In genomic region chr9:33029106-33029788, GRCh38 we compare ENCODE assay signal across 11 cellular contexts. TPM values are rescaled to one million over a fixed set of nuclear protein-coding genes. Genes with fewer than 3 reads are reported as not detected.
DNase-seq lines count a peak whose midpoint lies in the region; ATAC-seq and TF ChIP-seq lines count a peak whose summit lies in the region.
"Had no signal": no experiment of that assay in that cellular context is flagged by ENCODE, and none has a peak within 500 bp of the region (broad histone marks: within the 10 kb centered on the region; RNA-seq: fewer than 3 reads in every experiment).

No MANE protein-coding gene starts in this region.

- no peak for TF ChIP-seq CTCF in AG04450 (IDR thresholded peaks at IDR 0.05; ENCODE audit: low read depth, low read length)
- TF ChIP-seq CTCF in HEK293 (tag by site-specific recombination; IDR thresholded peaks at IDR 0.05) = no peak

- no peaks in the 10 kb centered on the region; the same call in 1 of the 2 replicates for H3K4me1 ChIP-seq in HEK293 (ENCODE audit: control insufficient read depth, insufficient read depth, low read length)

- H3K27ac ChIP-seq in AG04450 (ENCODE audit: low read depth, low read length) = no peak overlapping the region
- H3K27ac ChIP-seq in HEK293 (ENCODE audit: extremely low read depth, low read depth, low read length) = no peak overlapping the region

- H3K9me3 Mint-ChIP-seq in activated T-helper 17 cell treated with anti-CD3 and anti-CD28 coated beads, Interleukin-2, amount 50 U/mL, for 72 hours = no peaks in the 10 kb centered on the region
- H3K9me3 Mint-ChIP-seq: stimulated activated memory B cell treated with anti-CD40 and anti-IgM and Interleukin-4, amounts not matched to agents 10 μg/mL and 1 μg/mL and 100 μg/mL, for 72 hours had no signal

- H3K27ac Mint-ChIP-seq in activated T-helper 17 cell treated with anti-CD3 and anti-CD28 coated beads, Interleukin-2, amount 50 U/mL, for 72 hours = peak overlapping the region; percentile 85
- H3K27ac Mint-ChIP-seq: stimulated activated memory B cell treated with anti-CD40 and anti-IgM and Interleukin-4, amounts not matched to agents 10 μg/mL and 1 μg/mL and 100 μg/mL, for 72 hours had no signal

- H3K4me3 Mint-ChIP-seq in activated T-helper 17 cell treated with anti-CD3 and anti-CD28 coated beads, Interleukin-2, amount 50 U/mL, for 72 hours = peak overlapping the region; percentile 99
- H3K4me3 Mint-ChIP-seq: stimulated activated memory B cell treated with anti-CD40 and anti-IgM and Interleukin-4, amounts not matched to agents 10 μg/mL and 1 μg/mL and 100 μg/mL, for 72 hours had no signal

- H3K27me3 Mint-ChIP-seq in activated T-helper 17 cell treated with anti-CD3 and anti-CD28 coated beads, Interleukin-2, amount 50 U/mL, for 72 hours = no peaks in the 10 kb centered on the region
- H3K27me3 Mint-ChIP-seq: stimulated activated memory B cell treated with anti-CD40 and anti-IgM and Interleukin-4, amounts not matched to agents 10 μg/mL and 1 μg/mL and 100 μg/mL, for 72 hours had no signal

- peaks cover 51% of the 10 kb centered on the region for H3K4me1 Mint-ChIP-seq in activated T-helper 17 cell treated with anti-CD3 and anti-CD28 coated beads, Interleukin-2, amount 50 U/mL, for 72 hours

- H3K9me3 ChIP-seq in AG04450 (ENCODE audit: control insufficient read depth, insufficient read depth, low read length) = no peaks in the 10 kb centered on the region; the same call in 1 of the 2 replicates
- H3K9me3 ChIP-seq in HEK293 (ENCODE audit: control insufficient read depth, insufficient read depth, low read depth, low read length) = no peaks in the 10 kb centered on the region

- H3K36me3 ChIP-seq in HEK293 (ENCODE audit: control insufficient read depth in 2 of 2, insufficient read depth in 1 of 2, low read length in 2 of 2) = peaks cover 33 to 82% of the 10 kb centered on the region in 2 experiments

- POLR2A ChIA-PET in AG04450 (lab: Yijun Ruan, JAX) (interaction anchor here (0.6 kb wide), 1 partner anchor 563 kb away, joined by 7 read pairs; no protein-coding TSS in a partner anchor), HEK293 (lab: Yijun Ruan, JAX) (interaction anchor here (1.9 kb wide), 1 partner anchor 16 kb away, joined by 5 read pairs; no protein-coding TSS in a partner anchor)

- H3K36me3 Mint-ChIP-seq in activated T-helper 17 cell treated with anti-CD3 and anti-CD28 coated beads, Interleukin-2, amount 50 U/mL, for 72 hours (ENCODE audit: low read depth) = peaks cover 99% of the 10 kb centered on the region

- H3K4me3 ChIP-seq in AG04450 (ENCODE audit: low read depth, low read length) (peak overlapping the region; percentile 26), HEK293 (ENCODE audit: low read depth, low read length) (no peak overlapping the region)

- CTCF ChIA-PET in AG04450 (lab: Charles Lee) (interaction anchor here (1.5 kb wide), 1 partner anchor 449 kb away, joined by 3 read pairs; no protein-coding TSS in a partner anchor), HEK293 (lab: Yijun Ruan, JAX) (interaction anchor here (0.6 to 1.3 kb wide), 2 partner anchors 11 to 33 kb away, joined by 3 read pairs; no protein-coding TSS in a partner anchor)

- ATAC-seq in activated T-helper 17 cell treated with anti-CD3 and anti-CD28 coated beads, Interleukin-2, amount 50 U/mL, for 72 hours (replicated peaks) = no peak
- ATAC-seq in GM21360 (IDR thresholded peaks at IDR 0.05; ENCODE audit: unreplicated experiment) = no peak
- no peak for ATAC-seq in HG02588 (IDR thresholded peaks at IDR 0.05; ENCODE audit: unreplicated experiment)
- no peak for ATAC-seq in HG02623 (IDR thresholded peaks at IDR 0.05; ENCODE audit: unreplicated experiment)
- ATAC-seq: stimulated activated memory B cell treated with anti-CD40 and anti-IgM and Interleukin-4, amounts not matched to agents 10 μg/mL and 1 μg/mL and 100 μg/mL, for 72 hours had no signal

- H3K27me3 ChIP-seq in AG04450 (ENCODE audit: control insufficient read depth, insufficient read depth, low read length) = no peaks in the 10 kb centered on the region

- peak; percentile 38 for DNase-seq in AG04450 (ENCODE audit: low read depth, low spot score)
- peak; percentile 87 for DNase-seq in iris pigment epithelial cell (ENCODE audit: low read depth)
- no peak for DNase-seq in NCI-H1092 (lab: John Stamatoyannopoulos, UW)
- DNase-seq: DMS79 treated with DMSO at 0.1 percent for 48 hours, posterior cingulate gyrus had no signal

TF ChIP-seq in HEK293, 187 proteins besides CTCF, POLR2A, EP300 and RAD21:
- no peak for TF ChIP-seq MZF1 (tag by site-specific recombination; IDR thresholded peaks at IDR 0.05; ENCODE audit: borderline replicate concordance)
- 0 out of 2 replicates have a peak, but pooled peaks have one; percentile 23 for TF ChIP-seq ZEB2 (tag by site-specific recombination; IDR thresholded peaks at IDR 0.05)
- 0 out of 2 replicates have a peak, but pooled peaks have one; percentile 18 for TF ChIP-seq PRDM6 (tag by site-specific recombination; IDR thresholded peaks at IDR 0.05)

RNA-seq across cellular contexts. Expression of gene DNAJA1, which starts 4.2 kb away (rescaled TPM):
- polyA plus RNA-seq in AG04450 (2011; rRNA removed) = 180 and 237 TPM in 2 replicates
- 130 and 177 TPM in 2 replicates for polyA minus RNA-seq in AG04450 (2011; rRNA and poly(A)+ RNA removed)
- 100 to 1,000 TPM; 132 to 220 TPM for total RNA-seq in activated T-helper 17 cell treated with anti-CD3 and anti-CD28 coated beads, Interleukin-2, amount 50 U/mL, for 72 hours

RNA-seq across cellular contexts. Expression of gene APTX, which starts 27.8 kb away (rescaled TPM):
- 39.9 and 46.2 TPM in 2 replicates for polyA plus RNA-seq in AG04450 (2011; rRNA removed)
- polyA minus RNA-seq in AG04450 (2011; rRNA and poly(A)+ RNA removed) = 20.2 and 26.7 TPM in 2 replicates
- 10 to 100 TPM; 38.8 to 50.4 TPM for total RNA-seq in activated T-helper 17 cell treated with anti-CD3 and anti-CD28 coated beads, Interleukin-2, amount 50 U/mL, for 72 hours

RNA-seq across cellular contexts. Expression of gene SMU1, which starts 47.2 kb away (rescaled TPM):
- 17.1 and 19.6 TPM in 2 replicates for polyA plus RNA-seq in AG04450 (2011; rRNA removed)
- polyA minus RNA-seq in AG04450 (2011; rRNA and poly(A)+ RNA removed) = 17.8 and 23.8 TPM in 2 replicates
- 10 to 100 TPM; 24.2 to 30.9 TPM for total RNA-seq in activated T-helper 17 cell treated with anti-CD3 and anti-CD28 coated beads, Interleukin-2, amount 50 U/mL, for 72 hours
